In the genomic region with DNA sequence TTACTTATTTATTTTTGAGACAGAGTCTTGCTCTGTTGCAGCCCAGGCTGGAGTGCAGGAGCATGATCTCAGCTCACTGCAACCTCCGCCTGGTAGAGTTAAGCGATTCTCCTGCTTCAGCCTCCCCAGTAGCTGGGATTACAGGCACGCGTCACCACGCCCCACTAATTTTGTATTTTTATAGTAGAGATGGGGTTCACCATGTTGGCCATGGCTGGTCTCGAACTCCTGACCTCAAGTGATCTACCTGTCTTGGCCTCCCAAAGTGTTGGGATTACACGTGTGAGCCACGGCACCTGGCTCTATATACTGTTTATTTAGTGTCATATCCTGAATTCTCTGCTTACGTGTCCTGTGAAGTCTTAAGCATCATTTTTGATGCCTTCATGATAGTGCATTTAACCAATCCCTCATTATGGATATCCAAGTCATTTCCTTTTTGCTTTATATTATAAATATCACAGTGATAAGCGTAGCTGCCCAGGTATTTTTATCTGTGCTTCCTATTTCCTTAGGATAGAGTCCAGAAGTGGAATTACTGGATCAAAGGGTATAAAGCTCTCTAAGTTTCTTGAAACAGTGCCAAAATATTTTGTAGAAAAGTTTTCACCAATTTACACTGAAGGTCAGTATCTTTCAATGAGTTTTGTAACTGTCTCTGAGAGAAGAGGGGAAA, we compare ENCODE assay signal across 8 cellular contexts. TPM values are rescaled to one million over a fixed set of nuclear protein-coding genes. Genes with fewer than 3 reads are reported as not detected.
DNase-seq lines count a peak whose midpoint lies in the region; ATAC-seq and TF ChIP-seq lines count a peak whose summit lies in the region.

No MANE protein-coding gene starts in this region.

- H3K23ac ChIP-seq in mesendoderm (ENCODE audit: low read length), result no peak overlapping the region

- H3K4me3 ChIP-seq in heart left ventricle, result peak overlapping the region in 9 of 12 donors; percentile 87 to 96 (median 92)
- peak overlapping the region; percentile 80 to 97 (median 88) for H3K4me3 ChIP-seq in breast epithelium
- H3K4me3 ChIP-seq in mesendoderm (ENCODE audit: low read length), result no peak overlapping the region
- H3K4me3 ChIP-seq in upper lobe of left lung, result peak overlapping the region in 3 of 4 donors; percentile 80 to 97 (median 82)

- no peaks in the 10 kb centered on the region for H3K79me2 ChIP-seq in mesendoderm (ENCODE audit: control insufficient read depth, insufficient read depth, low read length)

- peak overlapping the region; percentile 70 for H3K9ac ChIP-seq in mesendoderm (ENCODE audit: low read length)

- no peaks in the 10 kb centered on the region for H3K79me1 ChIP-seq in mesendoderm (ENCODE audit: low read length)

- no peaks in the 10 kb centered on the region for H3K9me3 ChIP-seq in heart left ventricle
- H3K9me3 ChIP-seq in breast epithelium, result no peaks in the 10 kb centered on the region
- no peaks in the 10 kb centered on the region for H3K9me3 ChIP-seq in upper lobe of left lung

- intact Hi-C loops in heart left ventricle (cut with DNase I), result loop anchor here in 5 of 10 donors (1.0 to 5.0 kb wide), 6 partner anchors 32 to 55 kb away; a partner anchor contains a TSS
- intact Hi-C loops in Right ventricle myocardium superior (cut with DNase I), result no loop called here
- intact Hi-C loops in breast epithelium (cut with DNase I; ENCODE audit: low total_unique reads), result no loop called here

- TF ChIP-seq POLR2A in heart left ventricle (IDR thresholded peaks at IDR 0.05) (no peak), breast epithelium (IDR thresholded peaks at IDR 0.05) (no peak), upper lobe of left lung (IDR thresholded peaks at IDR 0.05) (no peak)

- H3K27ac ChIP-seq in heart left ventricle, result peak overlapping the region in 11 of 12 donors; percentile 77 to 98 (median 96)
- H3K27ac ChIP-seq in breast epithelium, result peak overlapping the region; percentile 94 to 98
- H3K27ac ChIP-seq in mesendoderm (ENCODE audit: low read depth, low read length), result peak overlapping the region; percentile 77
- peak overlapping the region; percentile 85 to 99 (median 96) for H3K27ac ChIP-seq in upper lobe of left lung

- H3K27me3 ChIP-seq in heart left ventricle (no peaks in the 10 kb centered on the region), breast epithelium (no peaks in the 10 kb centered on the region), mesendoderm (ENCODE audit: insufficient read depth, low read length, poor library complexity) (no peaks in the 10 kb centered on the region), upper lobe of left lung (no peaks in the 10 kb centered on the region)

- peaks cover 0 to 13% (median 10%) of the 10 kb centered on the region in 9 donors for H3K36me3 ChIP-seq in heart left ventricle
- H3K36me3 ChIP-seq in breast epithelium, result no peaks in the 10 kb centered on the region
- peaks cover 5% of the 10 kb centered on the region for H3K36me3 ChIP-seq in mesendoderm (ENCODE audit: control insufficient read depth, insufficient read depth, low read length)
- H3K36me3 ChIP-seq in upper lobe of left lung, result peaks cover 0 to 9% (median 7%) of the 10 kb centered on the region in 4 donors

- peaks cover 0 to 51% (median 40%) of the 10 kb centered on the region in 12 donors for H3K4me1 ChIP-seq in heart left ventricle
- peaks cover 4% of the 10 kb centered on the region in 2 donors for H3K4me1 ChIP-seq in breast epithelium
- H3K4me1 ChIP-seq in mesendoderm (ENCODE audit: control insufficient read depth, low read depth, low read length), result peaks cover 9% of the 10 kb centered on the region
- H3K4me1 ChIP-seq in upper lobe of left lung, result peaks cover 26 to 41% (median 36%) of the 10 kb centered on the region in 4 donors

- TF ChIP-seq EP300 in upper lobe of left lung (IDR thresholded peaks at IDR 0.05), result no peak

- TF ChIP-seq CTCF in heart left ventricle (IDR thresholded peaks at IDR 0.05) (no peak), breast epithelium (IDR thresholded peaks at IDR 0.05) (no peak), upper lobe of left lung (IDR thresholded peaks at IDR 0.05) (no peak)

- no peak overlapping the region for H2BK15ac ChIP-seq in mesendoderm (replicated peaks; ENCODE audit: low read depth)

- H3K4me2 ChIP-seq in mesendoderm (ENCODE audit: low read length), result peak overlapping the region; percentile 90

- H2BK5ac ChIP-seq in mesendoderm (ENCODE audit: low read length), result no peak overlapping the region

- no peak overlapping the region for H4K5ac ChIP-seq in mesendoderm (ENCODE audit: low read length)

- in situ Hi-C loops in ACHN (cut with HindIII; ENCODE audit: low pct_ligation_motif_present, low pct_unique_long_range_greater_than_20kb, low sequenced_read_pairs), result no loop called here

- H3K4ac ChIP-seq in mesendoderm (ENCODE audit: low read depth, low read length), result no peak overlapping the region

- WGBS in heart left ventricle, 4 donors, result 79 to 84% (median 84%) methylated on average over 10 of the region's 10 CpGs
- WGBS in mesendoderm (ENCODE audit: extremely low coverage, insufficient coverage, low lambda C conversion rate), result no CpG with 5 or more reads among the region's 10 CpGs
- 73 to 77% methylated on average over 10 of the region's 10 CpGs for WGBS in upper lobe of left lung, 2 donors

- ATAC-seq in heart left ventricle, result no peak
- no peak for ATAC-seq in Right ventricle myocardium superior (ENCODE audit: poor library complexity)
- no peak for ATAC-seq in upper lobe of left lung (ENCODE audit: low FRiP score in 2 of 2)
- ATAC-seq in GM21786 (IDR thresholded peaks at IDR 0.05; ENCODE audit: unreplicated experiment), result no peak
- ATAC-seq in GM19351 (IDR thresholded peaks at IDR 0.05; ENCODE audit: unreplicated experiment), result no peak

- DNase-seq in heart left ventricle (no peak), Right ventricle myocardium superior (no peak), breast epithelium (ENCODE audit: low spot score in 2 of 2) (no peak), mesendoderm (no peak), upper lobe of left lung (peak in 1 of 2 donors; percentile 18), ACHN (no peak)

- H2AK5ac ChIP-seq in mesendoderm (ENCODE audit: low read length), result no peak overlapping the region

- no peak overlapping the region for H4K8ac ChIP-seq in mesendoderm (ENCODE audit: low read depth, low read length)

- H2BK120ac ChIP-seq in mesendoderm (ENCODE audit: low read depth, low read length), result no peak overlapping the region

- H3K18ac ChIP-seq in mesendoderm (ENCODE audit: low read length), result no peak overlapping the region

- peak overlapping the region; percentile 79 for H3K56ac ChIP-seq in mesendoderm (ENCODE audit: low read length)

RNA-seq across cellular contexts. Expression of a gene that starts 0.9 kb away (rescaled TPM):
- total RNA-seq in heart left ventricle, result 10 to 100 TPM; 17.2 to 45.5 (median 22.2) TPM
- 10 to 100 TPM; 13.9 to 14.5 TPM for polyA plus RNA-seq in heart left ventricle
- total RNA-seq in Right ventricle myocardium superior, result 19.5 TPM
- total RNA-seq in breast epithelium, result 10 to 100 TPM; 45.2 to 86.7 (median 49.5) TPM
- polyA plus RNA-seq in mesendoderm (2013, experiment 1 of 2), result 9.6 TPM
- polyA plus RNA-seq in mesendoderm (2013, experiment 2 of 2), result 8.7 TPM
- total RNA-seq in upper lobe of left lung, result 100 to 1,000 TPM in 4 of 6 donors, 10 to 100 TPM in 2; 62.8 to 287 (median 153) TPM

RNA-seq across cellular contexts. Expression of a gene that starts 21.5 kb away (rescaled TPM):
- 100 to 1,000 TPM in 7 of 9 donors, 10 to 100 TPM in 2; 63.7 to 338 (median 173) TPM for total RNA-seq in heart left ventricle
- polyA plus RNA-seq in heart left ventricle, result 100 to 1,000 TPM; 319 to 399 TPM
- 91.4 TPM for total RNA-seq in Right ventricle myocardium superior
- 1,000 to 10,000 TPM in 2 of 3 donors, 100 to 1,000 TPM in 1; 602 to 1,663 (median 1,380) TPM for total RNA-seq in breast epithelium
- polyA plus RNA-seq in mesendoderm (2013, experiment 1 of 2), result 928 TPM
- 989 TPM for polyA plus RNA-seq in mesendoderm (2013, experiment 2 of 2)
- 100 to 1,000 TPM; 105 to 608 (median 334) TPM for total RNA-seq in upper lobe of left lung

RNA-seq across cellular contexts. Expression of a gene that starts 33.6 kb away (rescaled TPM):
- total RNA-seq in heart left ventricle (10 to 100 TPM; 46.8 to 81.1 (median 68.8) TPM), Right ventricle myocardium superior (42.6 TPM), breast epithelium (10 to 100 TPM; 76.8 to 92.2 (median 86.2) TPM), upper lobe of left lung (100 to 1,000 TPM in 1 of 6 donors, 10 to 100 TPM in 5; 63.9 to 101 (median 81.3) TPM)
- 10 to 100 TPM; 16.7 to 33.3 TPM for polyA plus RNA-seq in heart left ventricle
- polyA plus RNA-seq in mesendoderm (2013, experiment 1 of 2), result 76.1 TPM
- polyA plus RNA-seq in mesendoderm (2013, experiment 2 of 2), result 73.8 TPM

RNA-seq across cellular contexts. Expression of a gene that starts 54.2 kb away (rescaled TPM):
- total RNA-seq in heart left ventricle, result 10 to 100 TPM; 16.9 to 43.4 (median 25.5) TPM
- 10 to 100 TPM; 27.8 to 34.6 TPM for polyA plus RNA-seq in heart left ventricle
- 22.3 TPM for total RNA-seq in Right ventricle myocardium superior
- 10 to 100 TPM; 43.2 to 51.5 (median 44.2) TPM for total RNA-seq in breast epithelium
- 15.6 TPM for polyA plus RNA-seq in mesendoderm (2013, experiment 1 of 2)
- 15.8 TPM for polyA plus RNA-seq in mesendoderm (2013, experiment 2 of 2)
- total RNA-seq in upper lobe of left lung, result 100 to 1,000 TPM in 2 of 6 donors, 10 to 100 TPM in 4; 45.0 to 138 (median 63.8) TPM

RNA-seq across cellular contexts. Expression of a gene that starts 54.8 kb away (rescaled TPM):
- total RNA-seq in heart left ventricle (10 to 100 TPM; 16.1 to 31.9 (median 23.4) TPM), Right ventricle myocardium superior (19.8 TPM), breast epithelium (10 to 100 TPM; 12.3 to 13.3 (median 12.5) TPM), upper lobe of left lung (10 to 100 TPM in 4 of 6 donors, 1 to 10 TPM in 2; 9.0 to 24.1 (median 19.8) TPM)
- polyA plus RNA-seq in heart left ventricle, result 10 to 100 TPM in 1 of 2 donors, 1 to 10 TPM in 1; 8.0 to 12.9 TPM
- polyA plus RNA-seq in mesendoderm (2013, experiment 1 of 2), result 16.9 TPM
- polyA plus RNA-seq in mesendoderm (2013, experiment 2 of 2), result 16.0 TPM
